8 cellular contexts compared by ENCODE assay signal in the genomic region with DNA sequence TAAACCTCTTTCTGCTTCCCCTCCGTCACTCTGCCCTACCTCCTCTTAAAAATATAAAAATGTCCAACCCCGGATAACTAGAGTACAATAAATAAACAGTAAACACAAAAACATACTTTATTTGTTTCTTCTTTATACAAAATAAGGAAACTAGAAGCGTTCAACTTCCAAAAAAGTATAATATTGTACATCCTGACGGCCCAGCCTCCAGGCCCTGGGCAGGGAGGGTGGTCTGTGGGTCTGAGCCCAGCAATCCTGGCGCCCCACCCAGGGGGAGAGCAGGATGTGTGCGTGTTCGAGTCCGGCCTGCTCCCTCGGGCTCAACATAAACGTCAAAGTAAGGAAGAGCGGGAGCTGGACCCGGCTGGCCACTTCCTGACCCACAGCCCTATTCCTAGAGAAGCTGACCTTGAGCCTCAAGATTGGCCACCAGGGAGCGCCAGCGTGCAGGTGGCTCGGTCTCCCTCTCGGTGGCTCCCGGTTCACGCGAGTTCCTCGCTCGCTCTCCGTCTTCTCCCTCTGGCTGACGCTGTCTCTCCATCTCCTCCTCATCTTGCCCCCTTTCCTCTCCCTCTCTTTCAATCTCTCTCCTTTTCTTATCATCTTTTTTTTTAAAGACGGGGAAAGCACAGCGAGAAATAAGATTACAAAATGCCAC.
DNase-seq lines count a peak whose midpoint lies in the region; ATAC-seq lines count a peak whose summit lies in the region.

No MANE protein-coding gene starts in this region.

- peak; percentile 45 for ATAC-seq in GM18868 (IDR thresholded peaks at IDR 0.05; ENCODE audit: unreplicated experiment)
- ATAC-seq in GM18867 (IDR thresholded peaks at IDR 0.05; ENCODE audit: unreplicated experiment) = no peak

- peak; percentile 79 for DNase-seq in 8988T
- peak; percentile 21 for DNase-seq in NCI-H2171 (lab: John Stamatoyannopoulos, UW)
- peak; percentile 29 to 54 (median 40) for DNase-seq in activated CD4-positive, CD25-positive, alpha-beta regulatory T cell (lab: John Stamatoyannopoulos, UW)
- peak in 54 of 61 donors; percentile 6 to 71 (median 36) for DNase-seq in caudate nucleus (lab: John Stamatoyannopoulos, UW)
- peak; percentile 77 for DNase-seq in kidney tubule cell (ENCODE audit: low spot score)
- DNase-seq in stimulated activated CD4-positive, alpha-beta T cell treated with anti-CD3 and anti-CD28 coated beads, Interleukin-2, amount 100 ng/mL, for 4 hours (ENCODE audit: low read depth) = peak; percentile 55

- H3K27ac ChIP-seq in caudate nucleus (ENCODE audit: low read depth, low read length) = no peak overlapping the region

Comparison
In these comparisons a context has a peak if more than half of its experiments do, and no peak if none do; other contexts are left out.
1. DNase-seq: peak in every context shown above with its lines; median percentile 79 in 8988T; 77 in kidney tubule cell; 55 in stimulated activated CD4-positive, alpha-beta T cell treated with anti-CD3 and anti-CD28 coated beads, Interleukin-2, amount 100 ng/mL, for 4 hours; 40 in activated CD4-positive, CD25-positive, alpha-beta regulatory T cell; 36 in caudate nucleus; 21 in NCI-H2171.